1 cellular context compared by ENCODE assay signal in genomic region chr7:100679927-100680588, GRCh38.
TF ChIP-seq lines count a peak whose summit lies in the region.

No MANE protein-coding gene starts in this region.

TF ChIP-seq in GM12878, 131 proteins besides CTCF, POLR2A, EP300 and RAD21:
- no peak for TF ChIP-seq HDAC6 (IDR thresholded peaks at IDR 0.05; ENCODE audit: unreplicated experiment)
- TF ChIP-seq, protein P1, sequence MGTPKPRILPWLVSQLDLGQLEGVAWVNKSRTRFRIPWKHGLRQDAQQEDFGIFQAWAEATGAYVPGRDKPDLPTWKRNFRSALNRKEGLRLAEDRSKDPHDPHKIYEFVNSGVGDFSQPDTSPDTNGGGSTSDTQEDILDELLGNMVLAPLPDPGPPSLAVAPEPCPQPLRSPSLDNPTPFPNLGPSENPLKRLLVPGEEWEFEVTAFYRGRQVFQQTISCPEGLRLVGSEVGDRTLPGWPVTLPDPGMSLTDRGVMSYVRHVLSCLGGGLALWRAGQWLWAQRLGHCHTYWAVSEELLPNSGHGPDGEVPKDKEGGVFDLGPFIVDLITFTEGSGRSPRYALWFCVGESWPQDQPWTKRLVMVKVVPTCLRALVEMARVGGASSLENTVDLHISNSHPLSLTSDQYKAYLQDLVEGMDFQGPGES (IDR thresholded peaks at IDR 0.05) = no peak
- no peak for TF ChIP-seq TARDBP (IDR thresholded peaks at IDR 0.05; ENCODE audit: borderline replicate concordance)
- TF ChIP-seq MTA3 (IDR thresholded peaks at IDR 0.05; ENCODE audit: borderline replicate concordance, low read length) = no peak
- TF ChIP-seq, protein P2, sequence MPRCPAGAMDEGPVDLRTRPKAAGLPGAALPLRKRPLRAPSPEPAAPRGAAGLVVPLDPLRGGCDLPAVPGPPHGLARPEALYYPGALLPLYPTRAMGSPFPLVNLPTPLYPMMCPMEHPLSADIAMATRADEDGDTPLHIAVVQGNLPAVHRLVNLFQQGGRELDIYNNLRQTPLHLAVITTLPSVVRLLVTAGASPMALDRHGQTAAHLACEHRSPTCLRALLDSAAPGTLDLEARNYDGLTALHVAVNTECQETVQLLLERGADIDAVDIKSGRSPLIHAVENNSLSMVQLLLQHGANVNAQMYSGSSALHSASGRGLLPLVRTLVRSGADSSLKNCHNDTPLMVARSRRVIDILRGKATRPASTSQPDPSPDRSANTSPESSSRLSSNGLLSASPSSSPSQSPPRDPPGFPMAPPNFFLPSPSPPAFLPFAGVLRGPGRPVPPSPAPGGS (IDR thresholded peaks at IDR 0.05; ENCODE audit: borderline replicate concordance, insufficient read depth, low read depth, low read length, poor library complexity, severe bottlenecking) = no peak
